In the genomic region with DNA sequence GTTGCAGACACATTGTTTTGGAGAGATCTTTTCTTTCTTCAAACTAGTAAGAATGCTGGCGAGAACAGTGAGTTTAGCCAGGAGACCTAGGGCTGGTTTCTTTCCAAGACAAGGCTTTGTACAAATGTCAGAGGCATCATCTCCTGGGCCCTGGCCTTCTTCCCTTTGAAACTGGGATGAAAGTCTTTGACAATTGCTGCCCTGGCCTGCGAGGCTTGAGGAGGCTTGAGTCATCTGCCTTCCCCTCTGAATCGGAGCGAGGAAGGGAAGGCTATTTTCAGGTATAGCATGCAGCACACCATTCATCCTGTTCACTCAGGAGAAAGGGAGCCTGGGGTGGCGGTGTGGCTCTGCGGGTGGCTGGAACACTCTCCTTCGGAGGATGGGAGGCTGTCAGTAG, we compare ENCODE assay signal across 1 cellular context.
TF ChIP-seq lines count a peak whose summit lies in the region.

No MANE protein-coding gene starts in this region.

TF ChIP-seq in H1, 55 proteins besides CTCF, POLR2A, EP300 and RAD21:
- no peak for TF ChIP-seq YY1 (IDR thresholded peaks at IDR 0.05; ENCODE audit: low read depth, low read length)
- TF ChIP-seq TCF12 (IDR thresholded peaks at IDR 0.05; ENCODE audit: low read depth, low read length): no peak
- TF ChIP-seq EZH2 (IDR thresholded peaks at IDR 0.05; ENCODE audit: low read depth, low read length, severe bottlenecking): no peak
- TF ChIP-seq ASH2L (IDR thresholded peaks at IDR 0.05; ENCODE audit: low read length): no peak
- TF ChIP-seq USF2 (IDR thresholded peaks at IDR 0.05; ENCODE audit: low read length): no peak
- no peak for TF ChIP-seq CHD7 (IDR thresholded peaks at IDR 0.05; ENCODE audit: insufficient replicate concordance, low read length)
- TF ChIP-seq SIX5 (IDR thresholded peaks at IDR 0.05; ENCODE audit: low read depth, low read length): no peak
- no peak for TF ChIP-seq CBX5 (IDR thresholded peaks at IDR 0.05; ENCODE audit: low read depth, low read length)
- TF ChIP-seq SAP30 (IDR thresholded peaks at IDR 0.05; ENCODE audit: insufficient read depth, insufficient replicate concordance, low read length): no peak
- TF ChIP-seq CTBP2 (IDR thresholded peaks at IDR 0.05; ENCODE audit: borderline replicate concordance, insufficient read depth, insufficient read length, low read length): no peak
- TF ChIP-seq SP1 (IDR thresholded peaks at IDR 0.05; ENCODE audit: low read depth, low read length): no peak
- no peak for TF ChIP-seq HDAC2 (IDR thresholded peaks at IDR 0.05; ENCODE audit: borderline replicate concordance in 1 of 2, low read depth in 2 of 2, low read length in 2 of 2)
- TF ChIP-seq SP4 (IDR thresholded peaks at IDR 0.05; ENCODE audit: low read length): no peak
- TF ChIP-seq GABPA (IDR thresholded peaks at IDR 0.05; ENCODE audit: borderline replicate concordance, insufficient read depth, low read length): no peak
